In genomic region chr17:50495918-50496317, GRCh38 we compare ENCODE assay signal across 28 cellular contexts. TPM values are rescaled to one million over a fixed set of nuclear protein-coding genes. Genes with fewer than 3 reads are reported as not detected.
A peak's percentile ranks its signal among the peaks of the same experiment; 100 is the strongest.
DNase-seq lines count a peak whose midpoint lies in the region; ATAC-seq, FAIRE-seq and TF ChIP-seq lines count a peak whose summit lies in the region.
"Had no signal": no experiment of that assay in that cellular context is flagged by ENCODE, and none has a peak within 500 bp of the region (broad histone marks: within the 10 kb centered on the region; RNA-seq: fewer than 3 reads in every experiment).

No MANE protein-coding gene starts in this region.

- no peaks in the 10 kb centered on the region for H3K79me2 ChIP-seq in hepatocyte

- ATAC-seq in naive thymus-derived CD4-positive, alpha-beta T cell, result no peak
- ATAC-seq in GM18873 (IDR thresholded peaks at IDR 0.05; ENCODE audit: low FRiP score, unreplicated experiment), result no peak
- ATAC-seq: activated CD8-positive, alpha-beta T cell treated with anti-CD3 and anti-CD28 coated beads for 36 hours had no signal

- H3K27ac Mint-ChIP-seq in naive thymus-derived CD4-positive, alpha-beta T cell, result no peak overlapping the region
- H3K27ac Mint-ChIP-seq: activated CD8-positive, alpha-beta T cell treated with anti-CD3 and anti-CD28 coated beads for 36 hours had no signal

- H3K27ac ChIP-seq in SJSA1 (no peak overlapping the region), hepatocyte (no peak overlapping the region)
- no peak overlapping the region for H3K27ac ChIP-seq in naive thymus-derived CD4-positive, alpha-beta T cell (ENCODE audit: low read depth, low read length)
- H3K27ac ChIP-seq: breast epithelium, C4-2B, colonic mucosa, thoracic aorta had no signal

- no peaks in the 10 kb centered on the region for H3K9me3 Mint-ChIP-seq in naive thymus-derived CD4-positive, alpha-beta T cell
- H3K9me3 Mint-ChIP-seq: activated CD8-positive, alpha-beta T cell treated with anti-CD3 and anti-CD28 coated beads for 36 hours; naive B cell had no signal

- POLR2A ChIA-PET in naive thymus-derived CD4-positive, alpha-beta T cell (lab: Charles Lee), result no interaction called here

- H3K27me3 ChIP-seq in SJSA1 (replicated peaks), result no peaks in the 10 kb centered on the region
- H3K27me3 ChIP-seq in naive thymus-derived CD4-positive, alpha-beta T cell (ENCODE audit: control insufficient read depth in 2 of 2, insufficient read depth in 2 of 2, low read length in 2 of 2), result no peaks in the 10 kb centered on the region
- H3K27me3 ChIP-seq in hepatocyte, result no peaks in the 10 kb centered on the region
- H3K27me3 ChIP-seq: breast epithelium, colonic mucosa had no signal

- FAIRE-seq in H54 (lab: Jason Lieb, UNC), result peak; percentile 57

- intact Hi-C loops in naive thymus-derived CD4-positive, alpha-beta T cell (cut with micrococcal nuclease), result no loop called here

- peaks cover 0 to 7% (median 0%) of the 10 kb centered on the region in 5 donors for H3K27me3 Mint-ChIP-seq in naive thymus-derived CD4-positive, alpha-beta T cell
- H3K27me3 Mint-ChIP-seq: activated CD8-positive, alpha-beta T cell treated with anti-CD3 and anti-CD28 coated beads for 36 hours; naive B cell had no signal

- DNase-seq in H54 (ENCODE audit: insufficient read length, low spot score), result peak; percentile 62
- DNase-seq in SJSA1 (ENCODE audit: low read depth in 1 of 2, low spot score in 2 of 2), result peak; percentile 35 to 71
- peak; percentile 33 for DNase-seq in fibroblast of the aortic adventitia (ENCODE audit: low read depth)
- DNase-seq in naive thymus-derived CD4-positive, alpha-beta T cell, result no peak
- DNase-seq in hepatocyte (ENCODE audit: low spot score), result no peak
- DNase-seq: activated CD4-positive, CD25-positive, alpha-beta regulatory T cell treated with anti-CD3 and anti-CD28 coated beads, Interleukin-2, amount 50 U/mL, for 72 hours; activated CD8-positive, alpha-beta T cell treated with anti-CD3 and anti-CD28 coated beads for 36 hours; activated gamma-delta T cell; colonic mucosa; glutamatergic neuron; mesenchymal stem cell; naive B cell; NCI-H1048; NCI-H187 treated with DMSO at 0.1 percent for 48 hours; NCI-H2227 treated with DMSO at 0.1 percent for 48 hours; NCI-H82; retina; Right ventricle myocardium superior; stimulated activated CD4-positive, alpha-beta T cell treated with anti-CD3 and anti-CD28 coated beads, Interleukin-4, amount 100 ng/mL, for 24 hours; stimulated activated naive CD4-positive, alpha-beta T cell treated with Interleukin-2 at 50 U/mL for 16 hours had no signal

- WGBS in hepatocyte (ENCODE audit: low lambda C conversion rate, missing lambda C conversion rate), result 88% methylated on average over 8 of the region's 8 CpGs

- TF ChIP-seq POLR2A in H54 (IDR thresholded peaks at IDR 0.05; ENCODE audit: low read depth, low read length), result no peak

- H3K9me2 ChIP-seq in hepatocyte (replicated peaks; ENCODE audit: insufficient read depth), result no peaks in the 10 kb centered on the region

- H3K4me3 ChIP-seq in SJSA1, result no peak overlapping the region
- no peak overlapping the region for H3K4me3 ChIP-seq in fibroblast of the aortic adventitia (ENCODE audit: low read depth, low read length)
- no peak overlapping the region for H3K4me3 ChIP-seq in naive thymus-derived CD4-positive, alpha-beta T cell (ENCODE audit: low read length)
- no peak overlapping the region for H3K4me3 ChIP-seq in hepatocyte
- H3K4me3 ChIP-seq: breast epithelium, colonic mucosa, HAP-1, thoracic aorta had no signal

- H3K4me2 ChIP-seq in hepatocyte, result no peak overlapping the region

- no peak overlapping the region for H2AFZ ChIP-seq in hepatocyte

- no peak overlapping the region for H3K4me3 Mint-ChIP-seq in naive thymus-derived CD4-positive, alpha-beta T cell
- H3K4me3 Mint-ChIP-seq: activated CD8-positive, alpha-beta T cell treated with anti-CD3 and anti-CD28 coated beads for 36 hours; naive B cell had no signal

- H3K4me1 ChIP-seq in SJSA1 (replicated peaks) (peaks cover 5% of the 10 kb centered on the region; the same call in 1 of the 2 replicates), hepatocyte (ENCODE audit: insufficient read depth) (peaks cover 6% of the 10 kb centered on the region)
- H3K4me1 ChIP-seq in naive thymus-derived CD4-positive, alpha-beta T cell (ENCODE audit: control insufficient read depth in 2 of 2, insufficient read depth in 2 of 2, low read length in 2 of 2), result no peaks in the 10 kb centered on the region
- H3K4me1 ChIP-seq: breast epithelium, colonic mucosa, HAP-1 had no signal

- H3K4me1 Mint-ChIP-seq in naive thymus-derived CD4-positive, alpha-beta T cell, result peaks cover 0 to 2% (median 0%) of the 10 kb centered on the region in 7 donors
- H3K4me1 Mint-ChIP-seq: naive B cell had no signal

- no peaks in the 10 kb centered on the region for H3K9me3 ChIP-seq in SJSA1 (replicated peaks)
- no peaks in the 10 kb centered on the region for H3K9me3 ChIP-seq in naive thymus-derived CD4-positive, alpha-beta T cell (ENCODE audit: control insufficient read depth in 2 of 3, low read length in 3 of 3)
- no peaks in the 10 kb centered on the region for H3K9me3 ChIP-seq in hepatocyte (ENCODE audit: low read depth)
- H3K9me3 ChIP-seq: breast epithelium, colonic mucosa, HAP-1, thoracic aorta had no signal

- H3K36me3 ChIP-seq in SJSA1 (no peaks in the 10 kb centered on the region), hepatocyte (replicated peaks; ENCODE audit: insufficient read depth, low read depth) (no peaks in the 10 kb centered on the region)
- H3K36me3 ChIP-seq in naive thymus-derived CD4-positive, alpha-beta T cell (ENCODE audit: control insufficient read depth in 2 of 3, insufficient read depth in 3 of 3, low read length in 3 of 3), result no peaks in the 10 kb centered on the region
- H3K36me3 ChIP-seq: breast epithelium, colonic mucosa, HAP-1, thoracic aorta had no signal

- no peak for TF ChIP-seq CTCF in fibroblast of the aortic adventitia (IDR thresholded peaks at IDR 0.05; ENCODE audit: insufficient read depth, low read length)
- no peak for TF ChIP-seq CTCF in hepatocyte (IDR thresholded peaks at IDR 0.05; ENCODE audit: poor library complexity)

- H4K20me1 ChIP-seq in hepatocyte (ENCODE audit: insufficient read depth, poor library complexity, severe bottlenecking), result no peaks in the 10 kb centered on the region

- H3K36me3 Mint-ChIP-seq in naive thymus-derived CD4-positive, alpha-beta T cell, result no peaks in the 10 kb centered on the region
- H3K36me3 Mint-ChIP-seq: naive B cell had no signal

- CTCF ChIA-PET in naive thymus-derived CD4-positive, alpha-beta T cell (lab: Charles Lee), result no interaction called here

RNA-seq across cellular contexts. Expression of gene MYCBPAP, which starts 12.3 kb away (rescaled TPM):
- not detected in 2 replicates for total RNA-seq in SJSA1 (2014; rRNA removed; shearing (Covaris generic))
- total RNA-seq in fibroblast of the aortic adventitia (ENCODE audit: low replicate concordance), result 0.99 and 1.7 TPM in 2 replicates
- 1 to 10 TPM in 4 of 5 experiments, under 1 TPM in 1; 0.90 to 9.0 (median 8.6) TPM for total RNA-seq in naive thymus-derived CD4-positive, alpha-beta T cell
- polyA plus RNA-seq in naive thymus-derived CD4-positive, alpha-beta T cell, result under 1 TPM in 1 of 2 donors, not detected in 1; 0.59 TPM
- 0.43 TPM in 1 of 2 replicates, not detected in the other for total RNA-seq in hepatocyte
- 0.70 and 1.2 TPM in 2 replicates for polyA plus RNA-seq in hepatocyte
- total RNA-seq: HT-29 had no signal

RNA-seq across cellular contexts. Expression of gene RSAD1, which starts 17.3 kb away (rescaled TPM):
- 10.0 and 15.8 TPM in 2 replicates for total RNA-seq in SJSA1 (2014; rRNA removed; shearing (Covaris generic))
- total RNA-seq in fibroblast of the aortic adventitia (ENCODE audit: low replicate concordance), result 25.8 and 35.4 TPM in 2 replicates
- 10 to 100 TPM; 38.3 to 91.0 (median 54.6) TPM for total RNA-seq in naive thymus-derived CD4-positive, alpha-beta T cell
- polyA plus RNA-seq in naive thymus-derived CD4-positive, alpha-beta T cell, result 10 to 100 TPM; 56.8 to 76.0 TPM
- total RNA-seq in hepatocyte, result 28.6 and 29.7 TPM in 2 replicates
- 30.4 and 44.2 TPM in 2 replicates for polyA plus RNA-seq in hepatocyte

RNA-seq across cellular contexts. Expression of gene CHAD, which starts 27.2 kb away (rescaled TPM):
- total RNA-seq in SJSA1 (2014; rRNA removed; shearing (Covaris generic)), result not detected in 2 replicates
- total RNA-seq in fibroblast of the aortic adventitia (ENCODE audit: low replicate concordance) (not detected in 2 replicates), hepatocyte (0.20 and 0.40 TPM in 2 replicates)
- total RNA-seq in naive thymus-derived CD4-positive, alpha-beta T cell, result not detected
- polyA plus RNA-seq in naive thymus-derived CD4-positive, alpha-beta T cell, result not detected
- polyA plus RNA-seq in hepatocyte, result 1.1 and 1.8 TPM in 2 replicates
- total RNA-seq: activated CD8-positive, alpha-beta T cell treated with anti-CD3 and anti-CD28 coated beads for 36 hours; HT-29; omental fat pad; thoracic aorta had no signal
- polyA plus RNA-seq: AG04450 had no signal

RNA-seq across cellular contexts. Expression of gene EPN3, which starts 36.6 kb away (rescaled TPM):
- total RNA-seq in SJSA1 (2014; rRNA removed; shearing (Covaris generic)), result 0.03 TPM in 1 of 2 replicates, not detected in the other
- total RNA-seq in fibroblast of the aortic adventitia (ENCODE audit: low replicate concordance) (not detected in 2 replicates), hepatocyte (2.7 and 3.8 TPM in 2 replicates)
- not detected for total RNA-seq in naive thymus-derived CD4-positive, alpha-beta T cell
- not detected for polyA plus RNA-seq in naive thymus-derived CD4-positive, alpha-beta T cell
- polyA plus RNA-seq in hepatocyte, result 11.5 and 12.1 TPM in 2 replicates
- total RNA-seq: activated CD8-positive, alpha-beta T cell treated with anti-CD3 and anti-CD28 coated beads for 36 hours; omental fat pad had no signal
- polyA plus RNA-seq: AG04450 had no signal

RNA-seq across cellular contexts. Expression of gene SPATA20, which starts 51.1 kb away (rescaled TPM):
- total RNA-seq in SJSA1 (2014; rRNA removed; shearing (Covaris generic)), result 35.7 and 50.7 TPM in 2 replicates
- total RNA-seq in fibroblast of the aortic adventitia (ENCODE audit: low replicate concordance) (49.9 and 63.6 TPM in 2 replicates), hepatocyte (91.0 and 97.5 TPM in 2 replicates)
- 10 to 100 TPM; 14.3 to 19.4 (median 16.4) TPM for total RNA-seq in naive thymus-derived CD4-positive, alpha-beta T cell
- 1 to 10 TPM; 3.7 to 5.6 TPM for polyA plus RNA-seq in naive thymus-derived CD4-positive, alpha-beta T cell
- 108 and 114 TPM in 2 replicates for polyA plus RNA-seq in hepatocyte

Comparison
In these comparisons a context has a peak if more than half of its experiments do, and no peak if none do; other contexts are left out.
1. DNase-seq: peak in H54 (single experiment), SJSA1 (2 of 2) and fibroblast of the aortic adventitia (single experiment); none in naive thymus-derived CD4-positive, alpha-beta T cell (0 of 9) and hepatocyte (single experiment).